Comparison of ENCODE assay signal across 23 cellular contexts in the genomic region with DNA sequence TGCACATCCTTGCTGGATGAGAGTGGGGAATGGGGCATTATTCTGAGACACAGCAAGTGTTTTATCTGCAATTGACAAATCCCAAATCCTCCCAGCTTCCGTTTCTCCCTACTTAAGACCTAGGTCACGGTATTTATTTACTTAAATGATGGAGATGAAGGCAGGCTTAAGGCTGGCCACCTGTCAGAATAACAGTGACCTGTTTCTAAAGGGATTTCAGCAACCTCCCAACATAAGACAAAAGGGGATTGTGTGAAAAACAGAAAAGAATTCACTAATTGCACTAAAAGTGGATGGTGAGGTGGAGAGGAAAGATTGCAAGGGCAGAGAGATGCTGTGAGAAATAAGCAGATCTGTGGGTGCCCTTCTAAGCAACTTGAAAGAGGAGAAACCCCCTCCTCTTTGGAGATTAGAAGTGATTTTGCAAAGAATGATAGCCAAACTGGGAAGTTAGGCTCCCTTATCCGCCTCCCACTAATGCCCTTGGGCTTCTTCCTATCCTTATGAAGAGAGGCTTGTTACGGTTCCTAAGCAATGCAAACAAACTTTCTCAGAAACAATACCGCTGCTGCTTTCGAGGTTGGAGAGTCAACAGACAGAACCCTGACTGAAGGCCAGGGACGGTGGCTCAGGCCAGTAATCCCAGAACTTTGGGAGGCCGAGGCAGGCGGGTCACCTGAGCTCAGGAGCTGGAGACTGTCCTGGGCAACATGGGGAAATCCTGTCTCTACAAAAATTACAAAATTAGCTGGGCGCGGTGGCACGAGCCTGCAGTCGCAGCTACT.
A peak's percentile ranks its signal among the peaks of the same experiment; 100 is the strongest.
DNase-seq lines count a peak whose midpoint lies in the region; ATAC-seq and TF ChIP-seq lines count a peak whose summit lies in the region.
"Had no signal": no experiment of that assay in that cellular context is flagged by ENCODE, and none has a peak within 500 bp of the region (broad histone marks: within the 10 kb centered on the region; RNA-seq: fewer than 3 reads in every experiment).

No MANE protein-coding gene starts in this region.

- H3K9me3 ChIP-seq in heart left ventricle = no peaks in the 10 kb centered on the region
- H3K9me3 ChIP-seq in right atrium auricular region = no peaks in the 10 kb centered on the region
- H3K9me3 ChIP-seq in SJCRH30 (replicated peaks) = no peaks in the 10 kb centered on the region; the same call in 1 of the 2 replicates
- H3K9me3 ChIP-seq: mucosa of descending colon, tibial nerve had no signal

- POLR2A ChIA-PET in HEK293T (lab: Yijun Ruan, JAX) = no interaction called here

- ATAC-seq in heart left ventricle = peak; percentile 85 to 98 (median 94)
- ATAC-seq in left ventricle myocardium superior = peak; percentile 96
- no peak for ATAC-seq in GM18858 (IDR thresholded peaks at IDR 0.05; ENCODE audit: unreplicated experiment)
- ATAC-seq: left lobe of liver, mucosa of descending colon had no signal

- TF ChIP-seq CTCF in heart left ventricle (IDR thresholded peaks at IDR 0.05) (no peak), right atrium auricular region (IDR thresholded peaks at IDR 0.05) (no peak)

- H3K27me3 ChIP-seq in heart left ventricle (no peaks in the 10 kb centered on the region), right atrium auricular region (no peaks in the 10 kb centered on the region), SJCRH30 (no peaks in the 10 kb centered on the region)
- H3K27me3 ChIP-seq: cardiac muscle cell, tibial nerve had no signal

- H3K4me1 ChIP-seq in heart left ventricle (peaks cover 0 to 16% (median 0%) of the 10 kb centered on the region in 12 donors), right atrium auricular region (no peaks in the 10 kb centered on the region), SJCRH30 (peaks cover 18% of the 10 kb centered on the region)

- no peak overlapping the region for H3K4me3 ChIP-seq in heart left ventricle
- H3K4me3 ChIP-seq in right atrium auricular region = no peak overlapping the region
- H3K4me3 ChIP-seq in SJCRH30 = no peak overlapping the region
- H3K4me3 ChIP-seq: cardiac muscle cell, mucosa of descending colon, PC-9, tibial nerve had no signal

- TF ChIP-seq POLR2A in heart left ventricle (IDR thresholded peaks at IDR 0.05) = no peak

- CTCF ChIA-PET in HEK293T (lab: Yijun Ruan, JAX) = no interaction called here

- H3K36me3 ChIP-seq in heart left ventricle (peaks cover 0 to 8% (median 0%) of the 10 kb centered on the region in 9 donors), right atrium auricular region (no peaks in the 10 kb centered on the region), SJCRH30 (no peaks in the 10 kb centered on the region)
- H3K36me3 ChIP-seq: tibial nerve had no signal

- WGBS in heart left ventricle, 4 donors = 63 to 70% (median 68%) methylated on average over 13 of the region's 13 CpGs

- intact Hi-C loops in heart left ventricle (cut with DNase I) = loop anchor here in 1 of 10 donors (5.0 kb wide), 1 partner anchor 50 kb away; no protein-coding TSS in a partner anchor
- intact Hi-C loops in left ventricle myocardium superior (cut with micrococcal nuclease) = no loop called here

- H3K27ac ChIP-seq in heart left ventricle (no peak overlapping the region), right atrium auricular region (no peak overlapping the region), SJCRH30 (peak overlapping the region; percentile 59)
- H3K27ac ChIP-seq: cardiac muscle cell, PC-9, tibial nerve, VCaP had no signal

- DNase-seq in heart left ventricle (peak in 2 of 5 donors; percentile 38 to 40), right atrium auricular region (ENCODE audit: low spot score) (no peak), SJCRH30 (peak; percentile 68 to 91), left ventricle myocardium superior (peak; percentile 50), renal cortical epithelial cell (ENCODE audit: low read depth) (peak; percentile 58), HEK293T (ENCODE audit: extremely low spot score) (no peak), NCI-H1092 (lab: John Stamatoyannopoulos, UW) (no peak)
- DNase-seq: activated CD4-positive, alpha-beta memory T cell treated with anti-CD3 and anti-CD28 coated beads, Interleukin-2, amount 10 ng/mL, durations not matched to agents 7 days and 5 days; activated gamma-delta T cell treated with Interleukin-2 at 50 U/mL for 16 hours; activated T-cell treated with anti-CD3 and anti-CD28 coated beads for 4 hours; C1 segment of cervical spinal cord; HCEC 1CT; mucosa of descending colon; NCI-H1105 treated with DMSO at 0.1 percent for 48 hours; NCI-H2107; NCI-H774; PC-9; stimulated activated CD4-positive, alpha-beta T cell treated with anti-CD3 and anti-CD28 coated beads, Interleukin-4, amount 100 ng/mL, for 1 hour had no signal

TF ChIP-seq in HEK293T, 16 proteins besides CTCF, POLR2A, EP300 and RAD21:
- TF ChIP-seq ZNF384 (IDR thresholded peaks at IDR 0.05) (no peak), BHLHE40 (IDR thresholded peaks at IDR 0.05; ENCODE audit: borderline replicate concordance) (no peak), LEF1 (IDR thresholded peaks at IDR 0.05; ENCODE audit: borderline replicate concordance) (no peak)

Comparison
In these comparisons a context has a peak if more than half of its experiments do, and no peak if none do; other contexts are left out.
1. DNase-seq: peak in SJCRH30 (2 of 2), left ventricle myocardium superior (single experiment) and renal cortical epithelial cell (single experiment); none in right atrium auricular region (single experiment), HEK293T (single experiment) and NCI-H1092 (single experiment).